In genomic region chr5:170168797-170169196, GRCh38 we compare ENCODE assay signal across 16 cellular contexts.
DNase-seq lines count a peak whose midpoint lies in the region; ATAC-seq and TF ChIP-seq lines count a peak whose summit lies in the region.
"Had no signal": no experiment of that assay in that cellular context is flagged by ENCODE, and none has a peak within 500 bp of the region (broad histone marks: within the 10 kb centered on the region; RNA-seq: fewer than 3 reads in every experiment).

No MANE protein-coding gene starts in this region.

- peak; percentile 38 for DNase-seq in NCI-H69 (lab: John Stamatoyannopoulos, UW)
- DNase-seq in germinal center (ENCODE audit: low spot score) = peak; percentile 34
- DNase-seq in LoVo (ENCODE audit: low spot score) = no peak
- DNase-seq in NCI-H1436 (lab: John Stamatoyannopoulos, UW) = no peak
- DNase-seq in stimulated activated naive CD8-positive, alpha-beta T cell treated with anti-CD3 and anti-CD28 coated beads, Interleukin-15, Interleukin-2, amounts not matched to agents 100 U/mL and 50 U/mL, for 24 hours = no peak
- DNase-seq in testis = no peak
- DNase-seq: ACHN; BE2C; CD4-positive, alpha-beta memory T cell; DMS153; DMS79; GF-D8; GM23248 had no signal

- H3K36me3 ChIP-seq in DOHH2 (ENCODE audit: control insufficient read depth, low read length) (no peaks in the 10 kb centered on the region), testis (ENCODE audit: low read depth, missing control alignments) (no peaks in the 10 kb centered on the region)
- H3K36me3 ChIP-seq: BE2C, HAP-1 had no signal

- no peak for ATAC-seq in stimulated activated naive CD8-positive, alpha-beta T cell treated with anti-CD3 and anti-CD28 coated beads, Interleukin-15, Interleukin-2, amounts not matched to agents 100 U/mL and 50 U/mL, for 24 hours
- ATAC-seq: HepG2 had no signal

- TF ChIP-seq POLR2A in testis (IDR thresholded peaks at IDR 0.05) = no peak

- WGBS in testis, 2 donors = 90 to 91% methylated on average over 3 of the region's 3 CpGs

- intact Hi-C loops in testis (cut with DNase I; ENCODE audit: low total_unique reads) = no loop called here

- peaks cover 6% of the 10 kb centered on the region; the same call in 1 of the 2 replicates for H4K20me1 ChIP-seq in DOHH2 (ENCODE audit: control insufficient read depth, insufficient read depth, low read depth, low read length)

- no peak overlapping the region for H3K27ac ChIP-seq in DOHH2 (ENCODE audit: low read depth, low read length)
- no peak overlapping the region for H3K27ac ChIP-seq in testis
- H3K27ac ChIP-seq: GM23248 had no signal

- H3K79me2 ChIP-seq in DOHH2 (ENCODE audit: control insufficient read depth, low read length) = no peaks in the 10 kb centered on the region

- H3K9me2 ChIP-seq in DOHH2 (replicated peaks; ENCODE audit: control insufficient read depth, low read length) = no peaks in the 10 kb centered on the region

- TF ChIP-seq CTCF in DOHH2 (IDR thresholded peaks at IDR 0.05; ENCODE audit: low read depth, low read length, poor library complexity, severe bottlenecking) (no peak), testis (IDR thresholded peaks at IDR 0.05) (no peak)

- H3K9me3 ChIP-seq in DOHH2 (ENCODE audit: control insufficient read depth, insufficient read depth, low read length) (no peaks in the 10 kb centered on the region), testis (no peaks in the 10 kb centered on the region)
- H3K9me3 ChIP-seq: BE2C, HAP-1 had no signal

- H3K4me3 ChIP-seq in DOHH2 (ENCODE audit: low read length) (no peak overlapping the region), testis (no peak overlapping the region)
- H3K4me3 ChIP-seq: GM23248, HAP-1 had no signal

- H3K4me1 ChIP-seq in DOHH2 (ENCODE audit: control insufficient read depth, low read length) (peaks cover 32% of the 10 kb centered on the region), testis (no peaks in the 10 kb centered on the region)
- H3K4me1 ChIP-seq: BE2C, HAP-1 had no signal

- H3F3A ChIP-seq in DOHH2 (ENCODE audit: control insufficient read depth, insufficient read depth) = peaks cover 5% of the 10 kb centered on the region

- H3K4me2 ChIP-seq in DOHH2 (ENCODE audit: low read length) = peak overlapping the region; percentile 55

- peaks cover 36% of the 10 kb centered on the region for H3K27me3 ChIP-seq in DOHH2 (ENCODE audit: control insufficient read depth, low read length)
- H3K27me3 ChIP-seq in testis = no peaks in the 10 kb centered on the region
- H3K27me3 ChIP-seq: BE2C had no signal

Comparison
In these comparisons a context has a peak if more than half of its experiments do, and no peak if none do; other contexts are left out.
1. DNase-seq: peak in NCI-H69 (single experiment) and germinal center (single experiment); none in LoVo (single experiment), NCI-H1436 (single experiment), stimulated activated naive CD8-positive, alpha-beta T cell treated with anti-CD3 and anti-CD28 coated beads, Interleukin-15, Interleukin-2, amounts not matched to agents 100 U/mL and 50 U/mL, for 24 hours (single experiment) and testis (single experiment).